ENCODE assay signal across 20 cellular contexts in the genomic region with DNA sequence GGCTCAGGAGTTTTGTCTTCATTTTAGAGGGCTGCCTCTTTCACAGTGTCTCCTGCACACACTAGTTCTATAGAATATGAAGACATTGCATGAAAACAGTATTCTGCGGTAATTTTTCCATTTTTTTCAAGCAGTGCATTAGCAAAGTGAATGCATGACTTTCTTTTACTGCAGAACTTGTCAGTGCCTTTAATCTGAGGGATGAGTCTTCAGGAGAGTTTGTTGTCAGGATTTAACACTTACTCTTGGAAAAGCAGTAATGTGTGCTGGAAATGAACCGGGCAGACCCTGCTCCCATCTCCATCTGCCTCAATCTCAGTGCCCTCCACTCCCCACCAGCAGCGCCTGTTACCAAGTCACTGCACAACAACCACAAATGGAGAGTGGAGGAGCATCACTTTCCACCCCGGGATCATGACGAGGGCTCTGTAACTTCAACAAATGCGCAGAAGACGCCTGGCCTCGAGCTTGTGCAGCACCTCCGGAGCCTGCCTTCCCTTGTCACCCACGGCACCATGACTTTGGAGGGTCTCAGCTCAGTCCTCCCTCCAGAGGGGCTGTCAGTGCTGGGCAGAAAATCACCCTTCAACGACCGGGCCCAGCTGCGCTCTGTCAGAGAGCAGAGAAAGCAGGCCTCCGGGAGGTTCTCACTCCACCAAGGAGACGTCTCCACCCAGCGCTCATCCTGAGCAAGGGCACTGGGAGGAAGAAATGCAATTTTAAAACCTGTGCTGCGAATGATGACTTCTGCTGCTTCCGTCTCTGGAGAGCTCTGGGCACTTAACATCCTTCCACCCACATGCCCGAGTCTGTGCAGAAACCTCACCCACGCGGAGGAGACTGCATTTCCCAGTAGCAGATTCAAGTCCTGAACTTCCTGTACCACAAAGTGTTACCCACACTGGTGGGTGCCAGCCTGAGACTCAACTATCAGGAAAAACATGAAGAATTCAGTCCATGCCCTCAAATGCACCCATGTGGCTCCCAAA.
A peak's percentile ranks its signal among the peaks of the same experiment; 100 is the strongest.
DNase-seq lines count a peak whose midpoint lies in the region; ATAC-seq and TF ChIP-seq lines count a peak whose summit lies in the region.
"Had no signal": no experiment of that assay in that cellular context is flagged by ENCODE, and none has a peak within 500 bp of the region (broad histone marks: within the 10 kb centered on the region; RNA-seq: fewer than 3 reads in every experiment).

No MANE protein-coding gene starts in this region.

- H3K27ac ChIP-seq in H9 (ENCODE audit: insufficient read length, low read depth, low read length) (no peak overlapping the region), dorsolateral prefrontal cortex (peak overlapping the region in 19 of 59 donors; percentile 15 to 77 (median 48)), trophoblast cell (ENCODE audit: low read depth, low read length) (no peak overlapping the region)
- H3K27ac ChIP-seq: transverse colon had no signal

- no peak overlapping the region for H3K56ac ChIP-seq in H9 (ENCODE audit: insufficient read length, low read depth, low read length)

- WGBS in H9 (ENCODE audit: extremely low coverage, insufficient read length, low lambda C conversion rate), result no CpG with 5 or more reads among the region's 21 CpGs
- no CpG with 5 or more reads among the region's 21 CpGs for WGBS in trophoblast cell (ENCODE audit: extremely low coverage, insufficient coverage, insufficient read length)

- H3K4me3 Mint-ChIP-seq in H9, result no peak overlapping the region
- H3K4me3 Mint-ChIP-seq: CD4-positive, CD25-positive, alpha-beta regulatory T cell; effector memory CD8-positive, alpha-beta T cell; T-helper 17 cell had no signal

- H4K91ac ChIP-seq in H9 (ENCODE audit: insufficient read length, low read depth, low read length) (no peak overlapping the region), trophoblast cell (ENCODE audit: low read depth, low read length) (no peak overlapping the region)

- H3K9ac ChIP-seq in H9 (ENCODE audit: extremely low read depth, insufficient read length, low read length), result no peak overlapping the region
- H3K9ac ChIP-seq in trophoblast cell (ENCODE audit: low read length), result no peak overlapping the region

- H3K4ac ChIP-seq in H9 (ENCODE audit: low read depth, low read length) (no peak overlapping the region), trophoblast cell (ENCODE audit: low read depth, low read length) (no peak overlapping the region)

- H3K27ac Mint-ChIP-seq in H9, result no peak overlapping the region
- H3K27ac Mint-ChIP-seq: CD4-positive, CD25-positive, alpha-beta regulatory T cell; effector memory CD8-positive, alpha-beta T cell; T-helper 17 cell had no signal

- H3K4me2 ChIP-seq in H9 (ENCODE audit: insufficient read depth, insufficient read length, low read length) (no peak overlapping the region), trophoblast cell (ENCODE audit: low read length) (no peak overlapping the region)

- intact Hi-C loops in dorsolateral prefrontal cortex (cut with DNase I), result no loop called here

- H3K36me3 Mint-ChIP-seq in H9 (ENCODE audit: insufficient read depth in 1 of 3, low read depth in 3 of 3), result peaks cover 7 to 14% (median 8%) of the 10 kb centered on the region in 3 experiments; a peak in 6 of 7 replicates
- H3K36me3 Mint-ChIP-seq: CD4-positive, CD25-positive, alpha-beta regulatory T cell had no signal

- H3K23me2 ChIP-seq in H9 (ENCODE audit: insufficient read length, low read depth, low read length, poor library complexity, severe bottlenecking), result no peaks in the 10 kb centered on the region

- H4K20me1 ChIP-seq in H9 (ENCODE audit: control insufficient read depth, insufficient read depth, insufficient read length), result no peaks in the 10 kb centered on the region

- H2BK20ac ChIP-seq in H9 (ENCODE audit: low read depth, low read length, poor library complexity, severe bottlenecking), result no peak overlapping the region

- H4K8ac ChIP-seq in H9 (replicated peaks; ENCODE audit: insufficient read length, low read depth, low read length), result no peak overlapping the region
- H4K8ac ChIP-seq in trophoblast cell (ENCODE audit: low read depth, low read length), result no peak overlapping the region

- H4K5ac ChIP-seq in H9 (ENCODE audit: insufficient read length, low read depth, low read length), result no peak overlapping the region

- H2BK120ac ChIP-seq in H9 (ENCODE audit: low read depth, low read length, poor library complexity, severe bottlenecking) (no peak overlapping the region), trophoblast cell (ENCODE audit: insufficient read depth, low read length, poor library complexity) (no peak overlapping the region)

- H2BK5ac ChIP-seq in H9 (ENCODE audit: insufficient read length, low read length), result no peak overlapping the region
- H2BK5ac ChIP-seq in trophoblast cell (ENCODE audit: low read depth, low read length, poor library complexity), result no peak overlapping the region

- in situ Hi-C loops in GM13976 (cut with MboI; ENCODE audit: low sequenced_read_pairs, unreplicated experiment), result no loop called here

- H2AK5ac ChIP-seq in H9 (ENCODE audit: insufficient read length, low read length) (no peak overlapping the region), trophoblast cell (ENCODE audit: low read length) (no peak overlapping the region)

- peaks cover 0 to 6% of the 10 kb centered on the region in 2 experiments; a peak in 1 of 4 replicates for H3K4me1 Mint-ChIP-seq in H9
- H3K4me1 Mint-ChIP-seq: T-helper 17 cell had no signal

- no peaks in the 10 kb centered on the region for H3K27me3 ChIP-seq in H9 (ENCODE audit: insufficient read depth, low read length)
- peaks cover 0 to 4% (median 0%) of the 10 kb centered on the region in 45 donors for H3K27me3 ChIP-seq in dorsolateral prefrontal cortex
- no peaks in the 10 kb centered on the region for H3K27me3 ChIP-seq in trophoblast cell (ENCODE audit: insufficient read depth, low read length)

- no peak overlapping the region; the same call in 1 of the 2 replicates for H3K14ac ChIP-seq in H9 (ENCODE audit: insufficient read depth, low read length)
- no peak overlapping the region for H3K14ac ChIP-seq in trophoblast cell (ENCODE audit: low read length)

- no peak for TF ChIP-seq CTCF in H9 (conservative IDR thresholded peaks at IDR 0.05)
- peak in 31 of 56 donors; percentile 10 to 47 (median 24) for TF ChIP-seq CTCF in dorsolateral prefrontal cortex (IDR thresholded peaks at IDR 0.05 in 54 of 56, conservative IDR thresholded peaks at IDR 0.05 in 2 of 56; ENCODE audit: low read depth in 1 of 56, partially characterized antibody in 56 of 56)
- TF ChIP-seq CTCF in GM13976 (IDR thresholded peaks at IDR 0.05; ENCODE audit: borderline replicate concordance, control extremely low read depth, extremely low read depth, insufficient read depth, missing control alignments), result no peak

- H3K9me3 Mint-ChIP-seq in H9, result peaks cover 12 to 17% of the 10 kb centered on the region in 2 experiments
- H3K9me3 Mint-ChIP-seq: effector memory CD8-positive, alpha-beta T cell had no signal

- DNase-seq in activated CD8-positive, alpha-beta memory T cell treated with anti-CD3 and anti-CD28 coated beads for 24 hours, result peak; percentile 56
- DNase-seq in activated CD8-positive, alpha-beta memory T cell treated with anti-CD3 and anti-CD28 coated beads, Interleukin-2, amount 50 U/mL, for 4 hours, result no peak
- DNase-seq in H9 (peak; percentile 26), dorsolateral prefrontal cortex (peak in 9 of 10 donors; percentile 5 to 84 (median 67)), putamen (ENCODE audit: low spot score) (peak; percentile 41), GM13976 (ENCODE audit: low spot score) (no peak), trophoblast cell (no peak)
- DNase-seq: CD4-positive, CD25-positive, alpha-beta regulatory T cell; central memory CD4-positive, alpha-beta T cell; DMS153; effector memory CD8-positive, alpha-beta T cell; Karpas-422; NCI-H1092 treated with DMSO at 0.1 percent for 48 hours; NCI-H2107; NCI-H524 treated with DMSO at 0.1 percent for 48 hours; small intestine; T-helper 17 cell; transverse colon had no signal

- no peaks in the 10 kb centered on the region for H3K36me3 ChIP-seq in trophoblast cell (ENCODE audit: control insufficient read depth in 1 of 2, insufficient read depth in 2 of 2, low read length in 2 of 2)
- H3K36me3 ChIP-seq: transverse colon had no signal

- H3T11ph ChIP-seq in H9 (ENCODE audit: low read length), result no peak overlapping the region

- H3K4me1 ChIP-seq in H9 (ENCODE audit: insufficient read depth, low read length) (no peaks in the 10 kb centered on the region), trophoblast cell (ENCODE audit: control insufficient read depth in 1 of 2, insufficient read depth in 2 of 2, low read length in 2 of 2) (no peaks in the 10 kb centered on the region)
- H3K4me1 ChIP-seq: transverse colon had no signal

- no peak overlapping the region for H2BK12ac ChIP-seq in H9 (ENCODE audit: insufficient read length, low read depth, low read length)
- H2BK12ac ChIP-seq in trophoblast cell (ENCODE audit: low read length), result no peak overlapping the region

- H2AFZ ChIP-seq in H9 (ENCODE audit: low read length) (no peak overlapping the region), trophoblast cell (ENCODE audit: insufficient read depth, low read length, poor library complexity) (no peak overlapping the region)

- H3K4me3 ChIP-seq in dorsolateral prefrontal cortex, result no peak overlapping the region
- no peak overlapping the region for H3K4me3 ChIP-seq in trophoblast cell (ENCODE audit: low read depth, low read length)
- H3K4me3 ChIP-seq: lung, transverse colon had no signal

- H3K79me1 ChIP-seq in H9 (ENCODE audit: insufficient read depth, low read depth, low read length, poor library complexity, severe bottlenecking) (no peaks in the 10 kb centered on the region), trophoblast cell (ENCODE audit: low read length) (no peaks in the 10 kb centered on the region)

- H3K18ac ChIP-seq in H9 (ENCODE audit: insufficient read length, low read depth, low read length), result no peak overlapping the region
- no peak overlapping the region for H3K18ac ChIP-seq in trophoblast cell (ENCODE audit: low read length)

- H3K79me2 ChIP-seq in H9 (ENCODE audit: insufficient read depth, low read length) (no peaks in the 10 kb centered on the region), trophoblast cell (ENCODE audit: control insufficient read depth, insufficient read depth, low read length, poor library complexity) (no peaks in the 10 kb centered on the region)

- H3K23ac ChIP-seq in H9 (ENCODE audit: insufficient read length, low read depth, low read length), result no peak overlapping the region
- H3K23ac ChIP-seq in trophoblast cell (ENCODE audit: low read length), result no peak overlapping the region

- ATAC-seq in GM18502 (IDR thresholded peaks at IDR 0.05; ENCODE audit: poor library complexity, unreplicated experiment), result no peak
- ATAC-seq: effector memory CD8-positive, alpha-beta T cell; T-helper 17 cell had no signal

- no peak overlapping the region for H2BK15ac ChIP-seq in H9 (ENCODE audit: low read depth, low read length)

- peaks cover 7% of the 10 kb centered on the region; the same call in 1 of the 2 replicates for H3K27me3 Mint-ChIP-seq in H9 (ENCODE audit: low read depth)

- H3K9me3 ChIP-seq in H9 (ENCODE audit: control insufficient read depth, low read depth, low read length) (no peaks in the 10 kb centered on the region), trophoblast cell (ENCODE audit: insufficient read depth, low read depth, low read length) (peaks cover 5% of the 10 kb centered on the region)
- H3K9me3 ChIP-seq: transverse colon had no signal

- H4K12ac ChIP-seq in trophoblast cell (ENCODE audit: low read depth, low read length), result no peak overlapping the region

Comparison
In these comparisons a context has a peak if more than half of its experiments do, and no peak if none do; other contexts are left out.
1. DNase-seq: peak in activated CD8-positive, alpha-beta memory T cell treated with anti-CD3 and anti-CD28 coated beads for 24 hours (single experiment), H9 (single experiment), dorsolateral prefrontal cortex (9 of 10) and putamen (single experiment); none in activated CD8-positive, alpha-beta memory T cell treated with anti-CD3 and anti-CD28 coated beads, Interleukin-2, amount 50 U/mL, for 4 hours (single experiment), GM13976 (single experiment) and trophoblast cell (0 of 2).
2. CTCF ChIP-seq: peak in dorsolateral prefrontal cortex (31 of 56); none in H9 (single experiment) and GM13976 (single experiment).